In genomic region chr7:39954694-39955093, GRCh38 we compare ENCODE assay signal across 14 cellular contexts. TPM values are rescaled to one million over a fixed set of nuclear protein-coding genes. Genes with fewer than 3 reads are reported as not detected.
DNase-seq lines count a peak whose midpoint lies in the region; ATAC-seq, FAIRE-seq and TF ChIP-seq lines count a peak whose summit lies in the region.
"Had no signal": no experiment of that assay in that cellular context is flagged by ENCODE, and none has a peak within 500 bp of the region (broad histone marks: within the 10 kb centered on the region; RNA-seq: fewer than 3 reads in every experiment).

No MANE protein-coding gene starts in this region.

- DNase-seq in activated T-cell treated with anti-CD3 and anti-CD28 coated beads, Interleukin-2, amount 50 U/mL, for 72 hours = no peak
- no peak for DNase-seq in activated T-cell treated with anti-CD3 and anti-CD28 coated beads, Interleukin-2, amount 50 U/mL, for 1 hour
- DNase-seq in activated B cell treated with CpG ODN at 0.5 μM for 24 hours (no peak), kidney (no peak), type B pancreatic cell (ENCODE audit: extremely low spot score, unreplicated experiment) (no peak), SW480 (ENCODE audit: low spot score) (no peak), cortex of kidney (lab: John Stamatoyannopoulos, UW) (no peak), GM13977 (ENCODE audit: low spot score) (no peak)
- DNase-seq: effector CD4-positive, alpha-beta T cell; HCEC 1CT; head of caudate nucleus; NCI-H510A; small intestine had no signal

- in situ Hi-C loops in GM13977 (cut with MboI; ENCODE audit: low pct_unique_long_range_greater_than_20kb, low sequenced_read_pairs, unreplicated experiment) = loop anchor here (10.0 kb wide), 1 partner anchor 90 kb away; no protein-coding TSS in a partner anchor

- H3K9me3 ChIP-seq in kidney (ENCODE audit: control insufficient read depth in 1 of 2, low read length in 2 of 2) = no peaks in the 10 kb centered on the region

- no peaks in the 10 kb centered on the region for H3K36me3 ChIP-seq in kidney (ENCODE audit: control insufficient read depth in 1 of 2, insufficient read depth in 2 of 2, low read length in 2 of 2)

- no peak overlapping the region for H3K27ac Mint-ChIP-seq in activated T-cell treated with anti-CD3 and anti-CD28 coated beads, Interleukin-2, amount 50 U/mL, for 72 hours
- H3K27ac Mint-ChIP-seq in activated B cell treated with CpG ODN at 0.5 μM for 24 hours = peak overlapping the region; percentile 59
- H3K27ac Mint-ChIP-seq in type B pancreatic cell = no peak overlapping the region

- no peak for TF ChIP-seq CTCF in activated B cell treated with CpG ODN at 0.5 μM for 24 hours (IDR thresholded peaks at IDR 0.05)
- no peak for TF ChIP-seq CTCF in kidney (IDR thresholded peaks at IDR 0.05; ENCODE audit: borderline replicate concordance, extremely low read depth, insufficient read depth)
- no peak for TF ChIP-seq CTCF in type B pancreatic cell (conservative IDR thresholded peaks at IDR 0.05)
- TF ChIP-seq CTCF in GM13977 (IDR thresholded peaks at IDR 0.05; ENCODE audit: extremely low read depth, insufficient read depth, missing control alignments) = no peak

- H3K27me3 Mint-ChIP-seq in activated T-cell treated with anti-CD3 and anti-CD28 coated beads, Interleukin-2, amount 50 U/mL, for 72 hours (ENCODE audit: low read depth) = no peaks in the 10 kb centered on the region
- no peaks in the 10 kb centered on the region for H3K27me3 Mint-ChIP-seq in activated B cell treated with CpG ODN at 0.5 μM for 24 hours
- H3K27me3 Mint-ChIP-seq in type B pancreatic cell = no peaks in the 10 kb centered on the region

- peaks cover 6 to 12% of the 10 kb centered on the region in 2 donors for H3K36me3 Mint-ChIP-seq in activated T-cell treated with anti-CD3 and anti-CD28 coated beads, Interleukin-2, amount 50 U/mL, for 72 hours (ENCODE audit: insufficient read depth in 2 of 2)
- peaks cover 19% of the 10 kb centered on the region for H3K36me3 Mint-ChIP-seq in activated B cell treated with CpG ODN at 0.5 μM for 24 hours (ENCODE audit: low read depth)
- peaks cover 16% of the 10 kb centered on the region for H3K36me3 Mint-ChIP-seq in type B pancreatic cell

- CTCF ChIA-PET in activated B cell treated with CpG ODN at 0.5 μM for 24 hours (lab: Charles Lee) = interaction anchor here (8.3 kb wide), 1 partner anchor 97 kb away, joined by 78 read pairs; no protein-coding TSS in a partner anchor

- ATAC-seq in activated T-cell treated with anti-CD3 and anti-CD28 coated beads, Interleukin-2, amount 50 U/mL, for 72 hours (replicated peaks in 1 of 2) = no peak
- no peak for ATAC-seq in activated B cell treated with CpG ODN at 0.5 μM for 24 hours (ENCODE audit: low read depth)
- ATAC-seq: Right ventricle myocardium inferior had no signal

- no peak overlapping the region for H3K27ac ChIP-seq in kidney (ENCODE audit: low read depth in 2 of 2, low read length in 2 of 2)

- no peak overlapping the region for H3K9ac ChIP-seq in kidney (ENCODE audit: low read length in 2 of 2)

- peak overlapping the region; percentile 19 to 38 for H3K4me3 ChIP-seq in kidney (ENCODE audit: low read length in 2 of 2)

- peak overlapping the region; percentile 63 to 72 for H3K4me3 Mint-ChIP-seq in activated T-cell treated with anti-CD3 and anti-CD28 coated beads, Interleukin-2, amount 50 U/mL, for 72 hours
- H3K4me3 Mint-ChIP-seq in activated B cell treated with CpG ODN at 0.5 μM for 24 hours = peak overlapping the region; percentile 51
- peak overlapping the region; percentile 54 for H3K4me3 Mint-ChIP-seq in type B pancreatic cell

- peaks cover 66% of the 10 kb centered on the region for H3K4me1 Mint-ChIP-seq in activated T-cell treated with anti-CD3 and anti-CD28 coated beads, Interleukin-2, amount 50 U/mL, for 72 hours (ENCODE audit: low read depth)
- H3K4me1 Mint-ChIP-seq in activated B cell treated with CpG ODN at 0.5 μM for 24 hours (peaks cover 73% of the 10 kb centered on the region), type B pancreatic cell (ENCODE audit: unreplicated experiment) (peaks cover 26% of the 10 kb centered on the region)

- POLR2A ChIA-PET in activated B cell treated with CpG ODN at 0.5 μM for 24 hours (lab: Charles Lee) = no interaction called here

- intact Hi-C loops in activated B cell treated with CpG ODN at 0.5 μM for 24 hours (cut with micrococcal nuclease) = loop anchor here (5.0 kb wide), 2 partner anchors 372 to 1928 kb away; no protein-coding TSS in a partner anchor
- intact Hi-C loops in kidney (cut with DNase I) = no loop called here

- no peaks in the 10 kb centered on the region for H3K9me3 Mint-ChIP-seq in activated T-cell treated with anti-CD3 and anti-CD28 coated beads, Interleukin-2, amount 50 U/mL, for 72 hours
- no peaks in the 10 kb centered on the region for H3K9me3 Mint-ChIP-seq in activated B cell treated with CpG ODN at 0.5 μM for 24 hours
- H3K9me3 Mint-ChIP-seq in type B pancreatic cell = no peaks in the 10 kb centered on the region

- no peak for FAIRE-seq in kidney (lab: Jason Lieb, UNC)
- FAIRE-seq: small intestine had no signal

- peaks cover 6 to 11% of the 10 kb centered on the region in 2 donors for H3K4me1 ChIP-seq in kidney (ENCODE audit: control insufficient read depth in 1 of 2, insufficient read depth in 1 of 2, low read depth in 1 of 2, low read length in 2 of 2)

RNA-seq across cellular contexts. Expression of gene CDK13, which starts 4.6 kb away (rescaled TPM):
- 10 to 100 TPM; 47.6 to 48.2 TPM for total RNA-seq in activated T-cell treated with anti-CD3 and anti-CD28 coated beads, Interleukin-2, amount 50 U/mL, for 72 hours
- total RNA-seq in activated B cell treated with CpG ODN at 0.5 μM for 24 hours (70.9 and 83.6 TPM in 2 replicates), kidney (50.9 TPM), type B pancreatic cell (ENCODE audit: low replicate concordance) (49.3 and 57.6 TPM in 2 replicates)
- polyA plus RNA-seq in kidney (ENCODE audit: insufficient read depth, low read depth, low replicate concordance) = 15.5 TPM
